In genomic region chr22:30381250-30381649, GRCh38 we compare ENCODE assay signal across 18 cellular contexts. TPM values are rescaled to one million over a fixed set of nuclear protein-coding genes. Genes with fewer than 3 reads are reported as not detected.
DNase-seq lines count a peak whose midpoint lies in the region; ATAC-seq, FAIRE-seq and TF ChIP-seq lines count a peak whose summit lies in the region.
"Had no signal": no experiment of that assay in that cellular context is flagged by ENCODE, and none has a peak within 500 bp of the region (broad histone marks: within the 10 kb centered on the region; RNA-seq: fewer than 3 reads in every experiment).

No MANE protein-coding gene starts in this region.

- BruUV-seq in OCI-LY7 (replicated peaks; lab: Mats Ljungman, UMichigan): no TSS peak

- CTCF ChIA-PET in activated CD4-positive, alpha-beta T cell treated with anti-CD3 and anti-CD28 coated beads for 36 hours (lab: Charles Lee): interaction anchor here (0.5 to 1.4 kb wide), 8 partner anchors 9 to 274 kb away, joined by 3 to 6 read pairs (median 3); no protein-coding TSS in a partner anchor
- CTCF ChIA-PET in OCI-LY7 (lab: Charles Lee; ENCODE audit: unreplicated experiment): no interaction called here

- no peak overlapping the region for H3K4me2 ChIP-seq in OCI-LY7 (ENCODE audit: low read length)

- H3K36me3 ChIP-seq in OCI-LY7 (ENCODE audit: insufficient read depth, low read length): no peaks in the 10 kb centered on the region

- FAIRE-seq in urothelium cell line (lab: Jason Lieb, UNC): peak; percentile 35
- FAIRE-seq: GM19239 had no signal

- ATAC-seq in activated CD4-positive, alpha-beta T cell treated with anti-CD3 and anti-CD28 coated beads for 36 hours: peak; percentile 84
- ATAC-seq in activated naive CD4-positive, alpha-beta T cell treated with anti-CD3 and anti-CD28 coated beads, Interleukin-2, amount 50 U/mL, for 72 hours: peak; percentile 62 to 85
- peak; percentile 24 for ATAC-seq in activated T-helper 17 cell treated with anti-CD3 and anti-CD28 coated beads, Interleukin-2, amount 50 U/mL, for 72 hours (replicated peaks)
- no peak for ATAC-seq in HG02642 (IDR thresholded peaks at IDR 0.05; ENCODE audit: poor library complexity, unreplicated experiment)

- H2AFZ ChIP-seq in OCI-LY7 (ENCODE audit: low read length): no peak overlapping the region

- no peak overlapping the region for H3K27ac Mint-ChIP-seq in activated CD4-positive, alpha-beta T cell treated with anti-CD3 and anti-CD28 coated beads for 36 hours
- peak overlapping the region; percentile 5 to 24 for H3K27ac Mint-ChIP-seq in activated naive CD4-positive, alpha-beta T cell treated with anti-CD3 and anti-CD28 coated beads, Interleukin-2, amount 50 U/mL, for 72 hours
- H3K27ac Mint-ChIP-seq in activated T-helper 17 cell treated with anti-CD3 and anti-CD28 coated beads, Interleukin-2, amount 50 U/mL, for 72 hours: no peak overlapping the region
- H3K27ac Mint-ChIP-seq: B cell, HFFc6 had no signal

- no peaks in the 10 kb centered on the region for H3K9me3 Mint-ChIP-seq in activated CD4-positive, alpha-beta T cell treated with anti-CD3 and anti-CD28 coated beads for 36 hours (ENCODE audit: low read depth)
- no peaks in the 10 kb centered on the region for H3K9me3 Mint-ChIP-seq in activated naive CD4-positive, alpha-beta T cell treated with anti-CD3 and anti-CD28 coated beads, Interleukin-2, amount 50 U/mL, for 72 hours
- H3K9me3 Mint-ChIP-seq in activated T-helper 17 cell treated with anti-CD3 and anti-CD28 coated beads, Interleukin-2, amount 50 U/mL, for 72 hours: no peaks in the 10 kb centered on the region
- H3K9me3 Mint-ChIP-seq: HFFc6 had no signal

- POLR2A ChIA-PET in activated CD4-positive, alpha-beta T cell treated with anti-CD3 and anti-CD28 coated beads for 36 hours (lab: Charles Lee): interaction anchor here (1.4 kb wide), 1 partner anchor 93 kb away, joined by 5 read pairs; no protein-coding TSS in a partner anchor
- POLR2A ChIA-PET in OCI-LY7 (lab: Charles Lee): no interaction called here

- H3K27ac ChIP-seq in OCI-LY7 (ENCODE audit: low read depth, low read length, poor library complexity, severe bottlenecking): no peak overlapping the region
- H3K27ac ChIP-seq: 22Rv1 had no signal

- no peaks in the 10 kb centered on the region for H3K27me3 Mint-ChIP-seq in activated CD4-positive, alpha-beta T cell treated with anti-CD3 and anti-CD28 coated beads for 36 hours
- H3K27me3 Mint-ChIP-seq in activated T-helper 17 cell treated with anti-CD3 and anti-CD28 coated beads, Interleukin-2, amount 50 U/mL, for 72 hours: no peaks in the 10 kb centered on the region
- H3K27me3 Mint-ChIP-seq: B cell; CD4-positive, CD25-positive, alpha-beta regulatory T cell had no signal

- no peaks in the 10 kb centered on the region for H3K79me2 ChIP-seq in OCI-LY7 (ENCODE audit: insufficient read depth, low read depth, low read length)

- no peak overlapping the region for H3K4me3 Mint-ChIP-seq in activated CD4-positive, alpha-beta T cell treated with anti-CD3 and anti-CD28 coated beads for 36 hours
- no peak overlapping the region for H3K4me3 Mint-ChIP-seq in activated T-helper 17 cell treated with anti-CD3 and anti-CD28 coated beads, Interleukin-2, amount 50 U/mL, for 72 hours
- H3K4me3 Mint-ChIP-seq: B cell; CD4-positive, CD25-positive, alpha-beta regulatory T cell; HFFc6 had no signal

- no peaks in the 10 kb centered on the region for H4K20me1 ChIP-seq in OCI-LY7 (ENCODE audit: insufficient read depth, low read length)

- DNase-seq in activated CD4-positive, alpha-beta T cell treated with anti-CD3 and anti-CD28 coated beads for 36 hours: peak; percentile 67
- no peak for DNase-seq in activated CD4-positive, alpha-beta T cell treated with anti-CD3 and anti-CD28 coated beads, Interleukin-2, amount 50 U/mL, for 4 hours
- DNase-seq in activated naive CD4-positive, alpha-beta T cell treated with anti-CD3 and anti-CD28 coated beads, Interleukin-2, amount 50 U/mL, for 72 hours (ENCODE audit: low spot score in 2 of 2): no peak
- DNase-seq in activated naive CD4-positive, alpha-beta T cell treated with anti-CD3 and anti-CD28 coated beads, Interleukin-2, amount 50 U/mL, for 16 hours: no peak
- DNase-seq in urothelium cell line (ENCODE audit: low spot score) (no peak), OCI-LY7 (ENCODE audit: low spot score) (no peak)
- DNase-seq: CD4-positive, CD25-positive, alpha-beta regulatory T cell; HFFc6; KG1; NCI-H1436; NCI-H2029; NCI-H510A treated with DMSO at 0.1 percent for 48 hours; NCI-H82 had no signal

- no peaks in the 10 kb centered on the region for H3K36me3 Mint-ChIP-seq in activated CD4-positive, alpha-beta T cell treated with anti-CD3 and anti-CD28 coated beads for 36 hours (ENCODE audit: low read depth)
- H3K36me3 Mint-ChIP-seq in activated naive CD4-positive, alpha-beta T cell treated with anti-CD3 and anti-CD28 coated beads, Interleukin-2, amount 50 U/mL, for 72 hours: no peaks in the 10 kb centered on the region
- H3K36me3 Mint-ChIP-seq in activated T-helper 17 cell treated with anti-CD3 and anti-CD28 coated beads, Interleukin-2, amount 50 U/mL, for 72 hours (ENCODE audit: low read depth): no peaks in the 10 kb centered on the region
- H3K36me3 Mint-ChIP-seq: CD4-positive, CD25-positive, alpha-beta regulatory T cell had no signal

- TF ChIP-seq CTCF in OCI-LY7 (conservative IDR thresholded peaks at IDR 0.05; ENCODE audit: low read length): no peak

- H3K9me3 ChIP-seq in OCI-LY7 (ENCODE audit: low read length): no peaks in the 10 kb centered on the region

- intact Hi-C loops in activated CD4-positive, alpha-beta T cell treated with anti-CD3 and anti-CD28 coated beads for 36 hours (cut with DNase I, micrococcal nuclease): no loop called here
- intact Hi-C loops in OCI-LY7 (cut with micrococcal nuclease; ENCODE audit: unreplicated experiment): no loop called here

- H3K4me1 Mint-ChIP-seq in activated CD4-positive, alpha-beta T cell treated with anti-CD3 and anti-CD28 coated beads for 36 hours: no peaks in the 10 kb centered on the region
- no peaks in the 10 kb centered on the region for H3K4me1 Mint-ChIP-seq in activated T-helper 17 cell treated with anti-CD3 and anti-CD28 coated beads, Interleukin-2, amount 50 U/mL, for 72 hours

- no peaks in the 10 kb centered on the region for H3K9me2 ChIP-seq in OCI-LY7 (ENCODE audit: insufficient read depth, low read length)

- H3K4me3 ChIP-seq in OCI-LY7 (ENCODE audit: low read depth, low read length, poor library complexity, severe bottlenecking): no peak overlapping the region

- H3K4me1 ChIP-seq in OCI-LY7 (ENCODE audit: insufficient read depth, low read length, poor library complexity, severe bottlenecking): peaks cover 8% of the 10 kb centered on the region

RNA-seq across cellular contexts. Expression of gene RNF215, which starts 6.0 kb away (rescaled TPM):
- 1 to 10 TPM; 4.3 to 7.4 TPM for total RNA-seq in activated CD4-positive, alpha-beta T cell treated with anti-CD3 and anti-CD28 coated beads for 36 hours
- 10 to 100 TPM in 1 of 2 donors, 1 to 10 TPM in 1; 6.8 to 11.8 TPM for total RNA-seq in activated naive CD4-positive, alpha-beta T cell treated with anti-CD3 and anti-CD28 coated beads, Interleukin-2, amount 50 U/mL, for 72 hours
- 10 to 100 TPM; 10.7 to 18.4 TPM for total RNA-seq in activated T-helper 17 cell treated with anti-CD3 and anti-CD28 coated beads, Interleukin-2, amount 50 U/mL, for 72 hours
- 6.9 and 8.0 TPM in 2 replicates for total RNA-seq in OCI-LY7 (2014; rRNA removed; shearing (Covaris generic))
- 12.3 and 13.8 TPM in 2 replicates for total RNA-seq in OCI-LY7 (2022)

RNA-seq across cellular contexts. Expression of gene SEC14L2, which starts 15.6 kb away (rescaled TPM):
- 10 to 100 TPM; 13.8 to 18.2 TPM for total RNA-seq in activated CD4-positive, alpha-beta T cell treated with anti-CD3 and anti-CD28 coated beads for 36 hours
- total RNA-seq in activated naive CD4-positive, alpha-beta T cell treated with anti-CD3 and anti-CD28 coated beads, Interleukin-2, amount 50 U/mL, for 72 hours: 10 to 100 TPM; 13.9 to 16.3 TPM
- 10 to 100 TPM; 11.3 to 52.8 TPM for total RNA-seq in activated T-helper 17 cell treated with anti-CD3 and anti-CD28 coated beads, Interleukin-2, amount 50 U/mL, for 72 hours
- 0.22 and 0.31 TPM in 2 replicates for total RNA-seq in OCI-LY7 (2014; rRNA removed; shearing (Covaris generic))
- total RNA-seq in OCI-LY7 (2022): 0.11 and 0.18 TPM in 2 replicates

RNA-seq across cellular contexts. Expression of gene CCDC157, which starts 24.4 kb away (rescaled TPM):
- total RNA-seq in activated CD4-positive, alpha-beta T cell treated with anti-CD3 and anti-CD28 coated beads for 36 hours: 1 to 10 TPM; 2.4 to 3.7 TPM
- total RNA-seq in activated naive CD4-positive, alpha-beta T cell treated with anti-CD3 and anti-CD28 coated beads, Interleukin-2, amount 50 U/mL, for 72 hours: 1 to 10 TPM in 1 of 2 donors, not detected in 1; 2.9 TPM
- 1 to 10 TPM in 1 of 2 donors, under 1 TPM in 1; 0.50 to 2.5 TPM for total RNA-seq in activated T-helper 17 cell treated with anti-CD3 and anti-CD28 coated beads, Interleukin-2, amount 50 U/mL, for 72 hours
- total RNA-seq in OCI-LY7 (2014; rRNA removed; shearing (Covaris generic)): 3.4 and 4.7 TPM in 2 replicates
- 3.1 and 3.3 TPM in 2 replicates for total RNA-seq in OCI-LY7 (2022)

RNA-seq across cellular contexts. Expression of gene SF3A1, which starts 24.6 kb away (rescaled TPM):
- 100 to 1,000 TPM; 254 to 499 TPM for total RNA-seq in activated CD4-positive, alpha-beta T cell treated with anti-CD3 and anti-CD28 coated beads for 36 hours
- 100 to 1,000 TPM; 229 to 281 TPM for total RNA-seq in activated naive CD4-positive, alpha-beta T cell treated with anti-CD3 and anti-CD28 coated beads, Interleukin-2, amount 50 U/mL, for 72 hours
- total RNA-seq in activated T-helper 17 cell treated with anti-CD3 and anti-CD28 coated beads, Interleukin-2, amount 50 U/mL, for 72 hours: 100 to 1,000 TPM; 275 to 294 TPM
- 44.9 and 71.8 TPM in 2 replicates for total RNA-seq in OCI-LY7 (2014; rRNA removed; shearing (Covaris generic))
- total RNA-seq in OCI-LY7 (2022): 199 and 200 TPM in 2 replicates

RNA-seq across cellular contexts. Expression of gene MTFP1, which starts 44.3 kb away (rescaled TPM):
- 10 to 100 TPM; 47.0 to 54.6 TPM for total RNA-seq in activated CD4-positive, alpha-beta T cell treated with anti-CD3 and anti-CD28 coated beads for 36 hours
- 10 to 100 TPM; 17.9 to 68.3 TPM for total RNA-seq in activated naive CD4-positive, alpha-beta T cell treated with anti-CD3 and anti-CD28 coated beads, Interleukin-2, amount 50 U/mL, for 72 hours
- 10 to 100 TPM; 42.4 to 51.3 TPM for total RNA-seq in activated T-helper 17 cell treated with anti-CD3 and anti-CD28 coated beads, Interleukin-2, amount 50 U/mL, for 72 hours
- total RNA-seq in OCI-LY7 (2014; rRNA removed; shearing (Covaris generic)): 70.5 and 81.9 TPM in 2 replicates
- 63.6 and 83.2 TPM in 2 replicates for total RNA-seq in OCI-LY7 (2022)

Comparison
In these comparisons a context has a peak if more than half of its experiments do, and no peak if none do; other contexts are left out.
1. H3K27ac Mint-ChIP-seq: peak in activated naive CD4-positive, alpha-beta T cell treated with anti-CD3 and anti-CD28 coated beads, Interleukin-2, amount 50 U/mL, for 72 hours (2 of 2); none in activated CD4-positive, alpha-beta T cell treated with anti-CD3 and anti-CD28 coated beads for 36 hours (single experiment) and activated T-helper 17 cell treated with anti-CD3 and anti-CD28 coated beads, Interleukin-2, amount 50 U/mL, for 72 hours (single experiment).
2. RNA of gene SEC14L2, which starts 15.6 kb away (total RNA-seq): 11.3 to 52.8 TPM in activated T-helper 17 cell treated with anti-CD3 and anti-CD28 coated beads, Interleukin-2, amount 50 U/mL, for 72 hours, 13.8 to 18.2 TPM in activated CD4-positive, alpha-beta T cell treated with anti-CD3 and anti-CD28 coated beads for 36 hours and 13.9 to 16.3 TPM in activated naive CD4-positive, alpha-beta T cell treated with anti-CD3 and anti-CD28 coated beads, Interleukin-2, amount 50 U/mL, for 72 hours; 0.11 to 0.31 TPM in OCI-LY7; every median in the first group is over 4 times any median in the second.